8 cellular contexts compared by ENCODE assay signal in the genomic region with DNA sequence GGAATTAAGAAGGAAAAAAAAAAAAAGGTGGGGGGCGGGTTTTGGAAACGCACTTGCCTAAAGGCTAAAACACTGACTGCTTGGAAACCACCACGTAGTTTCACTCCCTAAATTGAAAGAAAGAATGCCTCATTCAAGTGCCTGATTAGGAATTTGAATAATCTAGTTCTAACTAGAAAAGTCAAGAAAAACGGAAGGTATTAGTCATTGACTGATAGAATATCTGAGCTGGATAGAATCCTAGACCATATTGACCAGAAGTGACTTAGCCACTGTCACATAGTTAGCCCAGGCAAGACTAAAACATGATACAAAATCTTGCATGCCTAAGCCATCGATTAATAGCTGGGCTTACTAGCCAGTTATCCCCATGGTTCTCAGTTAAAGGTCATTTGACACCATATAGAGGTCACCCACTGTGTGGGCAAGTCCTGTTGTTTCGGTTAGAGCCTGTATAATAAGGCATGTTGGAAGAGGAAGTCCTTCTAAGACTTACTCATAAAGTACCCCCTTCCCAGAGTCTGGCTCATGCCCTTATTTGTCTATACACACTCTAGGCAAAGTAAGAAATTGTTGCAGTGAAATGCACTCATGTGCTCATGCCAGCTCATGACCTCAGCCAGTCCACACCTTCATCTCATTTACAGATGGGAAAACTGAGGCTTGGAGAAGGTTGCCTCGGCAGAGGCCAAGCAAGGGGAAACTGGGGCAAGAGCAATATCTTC. TPM values are rescaled to one million over a fixed set of nuclear protein-coding genes. Genes with fewer than 3 reads are reported as not detected.
A peak's percentile ranks its signal among the peaks of the same experiment; 100 is the strongest.
DNase-seq lines count a peak whose midpoint lies in the region; ATAC-seq, FAIRE-seq and TF ChIP-seq lines count a peak whose summit lies in the region.

No MANE protein-coding gene starts in this region.

- H3K4me3 ChIP-seq in MG63 (no peak overlapping the region), fibroblast of lung (replicated peaks in 1 of 4; ENCODE audit: control extremely low read depth in 1 of 4, insufficient read depth in 1 of 4, low read depth in 3 of 4, low read length in 4 of 4) (no peak overlapping the region)

- H3K4me1 ChIP-seq in fibroblast of lung (ENCODE audit: control insufficient read depth, extremely low read depth, insufficient read depth, low read length) = no peaks in the 10 kb centered on the region

- no peaks in the 10 kb centered on the region for H4K20me1 ChIP-seq in fibroblast of lung (ENCODE audit: control insufficient read depth, extremely low read depth, insufficient read depth, low read length)

- ATAC-seq in GM21723 (IDR thresholded peaks at IDR 0.05; ENCODE audit: unreplicated experiment) = peak; percentile 71
- no peak for ATAC-seq in Right ventricle myocardium superior (ENCODE audit: poor library complexity)
- ATAC-seq in sciatic nerve = no peak

- no peaks in the 10 kb centered on the region for H3K79me2 ChIP-seq in fibroblast of lung (ENCODE audit: control insufficient read depth, insufficient read depth, low read length)

- no peak overlapping the region for H3K27ac ChIP-seq in fibroblast of lung (ENCODE audit: insufficient read depth, low read length)

- TF ChIP-seq CTCF in fibroblast of lung (conservative IDR thresholded peaks at IDR 0.05 in 1 of 2, IDR thresholded peaks at IDR 0.05 in 1 of 2; ENCODE audit: low read depth in 1 of 2, low read length in 2 of 2) = no peak

- no peaks in the 10 kb centered on the region for H3K27me3 ChIP-seq in MG63
- no peaks in the 10 kb centered on the region for H3K27me3 ChIP-seq in fibroblast of lung (ENCODE audit: control insufficient read depth, insufficient read depth, low read length)

- H3K9ac ChIP-seq in fibroblast of lung (ENCODE audit: insufficient read depth, low read length) = no peak overlapping the region

- H3K36me3 ChIP-seq in MG63 = no peaks in the 10 kb centered on the region
- no peaks in the 10 kb centered on the region for H3K36me3 ChIP-seq in fibroblast of lung (ENCODE audit: control insufficient read depth, insufficient read depth, low read length)

- FAIRE-seq in frontal cortex (lab: Jason Lieb, UNC) = no peak

- H2AFZ ChIP-seq in fibroblast of lung (ENCODE audit: low read length) = no peak overlapping the region

- DNase-seq in ELR (ENCODE audit: low read depth) (peak; percentile 58), MG63 (peak; percentile 54), fibroblast of lung (ENCODE audit: low read depth in 2 of 2) (peak; percentile 15 to 79), Right ventricle myocardium superior (no peak), sciatic nerve (ENCODE audit: low spot score) (no peak), frontal cortex (ENCODE audit: low spot score in 2 of 2) (no peak)
- DNase-seq in stimulated activated naive CD4-positive, alpha-beta T cell (lab: John Stamatoyannopoulos, UW) = no peak

- no peak overlapping the region for H3K4me2 ChIP-seq in fibroblast of lung (ENCODE audit: extremely low read depth, insufficient read depth, low read length)

- H3K9me3 ChIP-seq in MG63 = peaks cover 3% of the 10 kb centered on the region
- no peaks in the 10 kb centered on the region for H3K9me3 ChIP-seq in fibroblast of lung (ENCODE audit: control insufficient read depth, insufficient read depth, low read depth, low read length)

- intact Hi-C loops in Right ventricle myocardium superior (cut with DNase I) = no loop called here
- intact Hi-C loops in sciatic nerve (cut with DNase I) = no loop called here

RNA-seq across cellular contexts. Expression of a gene that starts 40.2 kb away (rescaled TPM):
- 0.26 and 1.2 TPM in 2 replicates for total RNA-seq in MG63 (2014; rRNA removed; shearing (Covaris generic); ENCODE audit: low replicate concordance)
- total RNA-seq in fibroblast of lung (0.26 and 1.2 TPM in 2 replicates), Right ventricle myocardium superior (309 TPM), sciatic nerve (3.0 TPM), frontal cortex (under 0.01 TPM)
- 0.53 and 1.1 TPM in 2 replicates for polyA plus RNA-seq in fibroblast of lung
- polyA plus RNA-seq in fibroblast of lung (2012) = 0.45 and 0.92 TPM in 2 replicates
- 2.0 and 6.2 TPM in 2 replicates for polyA minus RNA-seq in fibroblast of lung (ENCODE audit: low replicate concordance)

Comparison
In these comparisons a context has a peak if more than half of its experiments do, and no peak if none do; other contexts are left out.
1. DNase-seq: peak in ELR (single experiment), MG63 (single experiment) and fibroblast of lung (2 of 2); none in Right ventricle myocardium superior (single experiment), sciatic nerve (single experiment), frontal cortex (0 of 2) and stimulated activated naive CD4-positive, alpha-beta T cell (0 of 6).
2. RNA of a gene that starts 40.2 kb away (total RNA-seq): 309 TPM in Right ventricle myocardium superior (single experiment); 3.0 TPM in sciatic nerve (single experiment), 0.26 to 1.2 TPM in fibroblast of lung, 0.26 to 1.2 TPM in MG63 and under 0.01 TPM in frontal cortex (single experiment); every median in the first group is over 10 times any median in the second.